34 cellular contexts compared by ENCODE assay signal in genomic region chr5:77915346-77915745, GRCh38.
"Had no signal": no experiment of that assay in that cellular context is flagged by ENCODE, and none has a peak within 500 bp of the region (broad histone marks: within the 10 kb centered on the region; RNA-seq: fewer than 3 reads in every experiment).

No MANE protein-coding gene starts in this region.

- H3K4me3 Mint-ChIP-seq: activated CD4-positive, alpha-beta memory T cell treated with anti-CD3 and anti-CD28 coated beads for 36 hours; activated CD4-positive, alpha-beta T cell treated with anti-CD3 and anti-CD28 coated beads for 36 hours; activated CD4-positive, alpha-beta T cell treated with anti-CD3 and anti-CD28 coated beads, Interleukin-2, amount 10 ng/mL, durations not matched to agents 24 days and 14 days; activated CD8-positive, alpha-beta memory T cell treated with anti-CD3 and anti-CD28 coated beads, Interleukin-2, amount 10 ng/mL, durations not matched to agents 7 days and 5 days; activated CD8-positive, alpha-beta T cell treated with anti-CD3 and anti-CD28 coated beads, Interleukin-2, amount 10 ng/mL, durations not matched to agents 7 days and 5 days; activated naive CD4-positive, alpha-beta T cell treated with anti-CD3 and anti-CD28 coated beads for 36 hours; activated naive CD4-positive, alpha-beta T cell treated with anti-CD3 and anti-CD28 coated beads, Interleukin-2, amount 50 U/mL, for 24 hours; activated naive CD8-positive, alpha-beta T cell treated with anti-CD3 and anti-CD28 coated beads for 36 hours; activated naive CD8-positive, alpha-beta T cell treated with anti-CD3 and anti-CD28 coated beads, Interleukin-2, amount 50 U/mL, for 24 hours; activated T-helper 1 cell treated with anti-CD3 and anti-CD28 coated beads, Interleukin-12 subunit alpha, Interleukin-12 subunit beta, Interleukin-2, Interleukin-4 antibody, amounts not matched to agents 30 ng/mL and 10 ng/mL and 1 ng/mL, durations not matched to agents 14 hours and 24 hours and 36 hours; T-helper 17 cell; T-helper 2 cell treated with Interferon-gamma antibody and Interleukin-4, amounts not matched to agents 5 μg/mL and 100 μg/mL, for 36 hours had no signal

- H3K4me1 ChIP-seq: adrenal gland, body of pancreas, esophagus squamous epithelium, gastroesophageal sphincter, heart right ventricle had no signal

- H3K36me3 Mint-ChIP-seq: activated CD4-positive, alpha-beta memory T cell treated with anti-CD3 and anti-CD28 coated beads for 36 hours; activated CD8-positive, alpha-beta memory T cell treated with anti-CD3 and anti-CD28 coated beads, Interleukin-2, amount 10 ng/mL, durations not matched to agents 7 days and 5 days; activated naive CD4-positive, alpha-beta T cell treated with anti-CD3 and anti-CD28 coated beads, Interleukin-2, amount 50 U/mL, for 24 hours; activated naive CD8-positive, alpha-beta T cell treated with anti-CD3 and anti-CD28 coated beads for 36 hours had no signal

- H3K9me3 ChIP-seq: adrenal gland, body of pancreas, esophagus squamous epithelium had no signal

- H3K27ac Mint-ChIP-seq: activated CD4-positive, alpha-beta memory T cell treated with anti-CD3 and anti-CD28 coated beads for 36 hours; activated CD4-positive, alpha-beta T cell treated with anti-CD3 and anti-CD28 coated beads for 36 hours; activated CD4-positive, alpha-beta T cell treated with anti-CD3 and anti-CD28 coated beads, Interleukin-2, amount 10 ng/mL, durations not matched to agents 24 days and 14 days; activated CD8-positive, alpha-beta memory T cell treated with anti-CD3 and anti-CD28 coated beads, Interleukin-2, amount 10 ng/mL, durations not matched to agents 7 days and 5 days; activated CD8-positive, alpha-beta T cell treated with anti-CD3 and anti-CD28 coated beads, Interleukin-2, amount 10 ng/mL, durations not matched to agents 7 days and 5 days; activated naive CD4-positive, alpha-beta T cell treated with anti-CD3 and anti-CD28 coated beads for 36 hours; activated naive CD4-positive, alpha-beta T cell treated with anti-CD3 and anti-CD28 coated beads, Interleukin-2, amount 50 U/mL, for 24 hours; activated naive CD8-positive, alpha-beta T cell treated with anti-CD3 and anti-CD28 coated beads for 36 hours; activated naive CD8-positive, alpha-beta T cell treated with anti-CD3 and anti-CD28 coated beads, Interleukin-2, amount 50 U/mL, for 24 hours; activated T-helper 1 cell treated with anti-CD3 and anti-CD28 coated beads, Interleukin-12 subunit alpha, Interleukin-12 subunit beta, Interleukin-2, Interleukin-4 antibody, amounts not matched to agents 30 ng/mL and 10 ng/mL and 1 ng/mL, durations not matched to agents 14 hours and 24 hours and 36 hours; activated T-helper 2 cell treated with anti-CD3 and anti-CD28 coated beads, Interferon-gamma antibody, Interleukin-2, Interleukin-4, amounts not matched to agents 10 μg/mL and 5 μg/mL and 100 μg/mL, durations not matched to agents 14 hours and 24 hours and 36 hours; T-helper 17 cell; T-helper 2 cell treated with Interferon-gamma antibody and Interleukin-4, amounts not matched to agents 5 μg/mL and 100 μg/mL, for 36 hours had no signal

- H3K4me3 ChIP-seq: adrenal gland, body of pancreas, esophagus squamous epithelium, gastroesophageal sphincter, heart right ventricle had no signal

- H3K27me3 ChIP-seq: adrenal gland, body of pancreas had no signal

- DNase-seq: activated CD4-positive, alpha-beta memory T cell treated with anti-CD3 and anti-CD28 coated beads for 36 hours; activated CD4-positive, alpha-beta T cell treated with anti-CD3 and anti-CD28 coated beads for 36 hours; activated CD4-positive, alpha-beta T cell treated with anti-CD3 and anti-CD28 coated beads, Interleukin-2, amount 10 ng/mL, durations not matched to agents 24 days and 14 days; activated CD4-positive, CD25-positive, alpha-beta regulatory T cell; activated CD4-positive, CD25-positive, alpha-beta regulatory T cell treated with anti-CD3 and anti-CD28 coated beads, Interleukin-2, amount 50 U/mL, for 72 hours; activated CD8-positive, alpha-beta memory T cell treated with anti-CD3 and anti-CD28 coated beads, Interleukin-2, amount 10 ng/mL, durations not matched to agents 7 days and 5 days; activated CD8-positive, alpha-beta memory T cell treated with anti-CD3 and anti-CD28 coated beads, Interleukin-2, amount 50 U/mL, for 4 hours; activated CD8-positive, alpha-beta T cell treated with anti-CD3 and anti-CD28 coated beads, Interleukin-2, amount 10 ng/mL, durations not matched to agents 7 days and 5 days; activated effector memory CD4-positive, alpha-beta T cell treated with anti-CD3 and anti-CD28 coated beads, Interleukin-2, amount 50 U/mL, for 16 hours; activated naive CD4-positive, alpha-beta T cell treated with anti-CD3 and anti-CD28 coated beads for 36 hours; activated naive CD8-positive, alpha-beta T cell treated with anti-CD3 and anti-CD28 coated beads for 36 hours; activated naive CD8-positive, alpha-beta T cell treated with anti-CD3 and anti-CD28 coated beads, Interleukin-2, amount 50 U/mL, for 24 hours; activated T-cell treated with anti-CD3 and anti-CD28 coated beads, Interleukin-2, amount 50 U/mL, for 1 hour; activated T-cell treated with anti-CD3 and anti-CD28 coated beads, Interleukin-2, amount 50 U/mL, for 48 hours; adrenal gland; amygdala; aorta; body of pancreas; caudate nucleus; cortex of kidney; dermis blood vessel endothelial cell; effector CD8-positive, alpha-beta T cell; esophagus squamous epithelium; foreskin melanocyte; heart right ventricle; T-helper 17 cell; T1000; WERI-Rb-1 had no signal

- H3K36me3 ChIP-seq: adrenal gland, esophagus squamous epithelium, gastroesophageal sphincter, heart right ventricle, WERI-Rb-1 had no signal

- H3K9me3 Mint-ChIP-seq: activated CD4-positive, alpha-beta memory T cell treated with anti-CD3 and anti-CD28 coated beads for 36 hours; activated CD4-positive, alpha-beta T cell treated with anti-CD3 and anti-CD28 coated beads, Interleukin-2, amount 10 ng/mL, durations not matched to agents 24 days and 14 days; activated naive CD8-positive, alpha-beta T cell treated with anti-CD3 and anti-CD28 coated beads, Interleukin-2, amount 50 U/mL, for 24 hours; activated T-helper 1 cell treated with anti-CD3 and anti-CD28 coated beads, Interleukin-12 subunit alpha, Interleukin-12 subunit beta, Interleukin-2, Interleukin-4 antibody, amounts not matched to agents 30 ng/mL and 10 ng/mL and 1 ng/mL, durations not matched to agents 14 hours and 24 hours and 36 hours; activated T-helper 2 cell treated with anti-CD3 and anti-CD28 coated beads, Interferon-gamma antibody, Interleukin-2, Interleukin-4, amounts not matched to agents 10 μg/mL and 5 μg/mL and 100 μg/mL, durations not matched to agents 14 hours and 24 hours and 36 hours; T-helper 2 cell treated with Interferon-gamma antibody and Interleukin-4, amounts not matched to agents 5 μg/mL and 100 μg/mL, for 36 hours had no signal

- H3K27ac ChIP-seq: adrenal gland, body of pancreas, epithelial cell of prostate, esophagus squamous epithelium, gastroesophageal sphincter, heart right ventricle, WERI-Rb-1 had no signal

- H3K4me1 Mint-ChIP-seq: activated CD4-positive, alpha-beta T cell treated with anti-CD3 and anti-CD28 coated beads for 36 hours; activated CD4-positive, alpha-beta T cell treated with anti-CD3 and anti-CD28 coated beads, Interleukin-2, amount 10 ng/mL, durations not matched to agents 24 days and 14 days; activated CD8-positive, alpha-beta memory T cell treated with anti-CD3 and anti-CD28 coated beads, Interleukin-2, amount 10 ng/mL, durations not matched to agents 7 days and 5 days; activated naive CD4-positive, alpha-beta T cell treated with anti-CD3 and anti-CD28 coated beads, Interleukin-2, amount 50 U/mL, for 24 hours; activated naive CD8-positive, alpha-beta T cell treated with anti-CD3 and anti-CD28 coated beads for 36 hours; activated naive CD8-positive, alpha-beta T cell treated with anti-CD3 and anti-CD28 coated beads, Interleukin-2, amount 50 U/mL, for 24 hours; T-helper 17 cell had no signal
